ENCODE assay signal across 8 cellular contexts in the genomic region with DNA sequence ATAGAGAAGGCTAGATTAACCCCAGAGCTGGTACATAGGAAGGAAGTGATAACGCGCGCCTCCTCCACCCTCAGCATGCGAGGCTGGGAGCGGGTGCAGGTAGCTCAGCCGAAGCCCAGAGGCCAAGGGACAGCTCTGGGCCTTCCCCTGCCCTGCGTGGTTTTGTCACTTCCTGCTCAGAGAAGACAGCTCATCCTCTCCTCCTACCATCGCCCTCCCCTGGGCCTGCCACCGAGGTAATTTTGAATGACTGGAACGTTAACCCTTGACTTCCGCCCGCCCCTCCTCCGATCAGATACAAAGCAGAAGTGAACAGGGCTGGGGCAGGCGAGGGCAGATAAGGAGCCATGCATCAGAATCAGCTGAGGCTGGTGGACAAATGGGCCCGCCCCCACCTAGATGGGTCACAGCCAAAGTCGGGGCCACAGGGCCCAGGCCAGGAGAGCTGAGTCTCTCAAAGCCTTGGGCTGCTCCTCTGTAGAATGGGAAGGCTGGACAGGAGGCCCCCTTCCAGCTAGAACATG. TPM values are rescaled to one million over a fixed set of nuclear protein-coding genes. Genes with fewer than 3 reads are reported as not detected.
DNase-seq lines count a peak whose midpoint lies in the region; ATAC-seq, FAIRE-seq and TF ChIP-seq lines count a peak whose summit lies in the region.

No MANE protein-coding gene starts in this region.

- H2AFZ ChIP-seq in Karpas-422 (ENCODE audit: low read length) = no peak overlapping the region

- H3K9ac ChIP-seq in Karpas-422 (ENCODE audit: low read length) = peak overlapping the region; percentile 95

- H3K9me3 ChIP-seq in Karpas-422 (ENCODE audit: low read length) (no peaks in the 10 kb centered on the region), pancreas (no peaks in the 10 kb centered on the region)

- intact Hi-C loops in pancreas (cut with DNase I) = no loop called here

- H3K36me3 ChIP-seq in Karpas-422 (ENCODE audit: insufficient read depth, low read length) (peaks cover 33% of the 10 kb centered on the region), pancreas (no peaks in the 10 kb centered on the region)

- peaks cover 17% of the 10 kb centered on the region; the same call in 1 of the 2 replicates for H3K79me2 ChIP-seq in Karpas-422 (ENCODE audit: low read length)

- H3K27me3 ChIP-seq in Karpas-422 (ENCODE audit: low read length) (no peaks in the 10 kb centered on the region), pancreas (no peaks in the 10 kb centered on the region)

- no peak for FAIRE-seq in pancreas (lab: Jason Lieb, UNC)

- in situ Hi-C loops in Caki2 (cut with HindIII; ENCODE audit: low pct_unique_long_range_greater_than_20kb, low sequenced_read_pairs) = no loop called here

- ATAC-seq in GM21576 (IDR thresholded peaks at IDR 0.05; ENCODE audit: unreplicated experiment) = peak; percentile 51
- peak in 3 of 4 donors; percentile 44 to 55 (median 50) for ATAC-seq in pancreas

- DNase-seq in Caki2 (ENCODE audit: low read depth) (peak; percentile 52), Karpas-422 (peak; percentile 96), pancreas (peak in 1 of 6 donors; percentile 55), DMS114 treated with DMSO at 0.1 percent for 48 hours (lab: John Stamatoyannopoulos, UW; ENCODE audit: unreplicated experiment) (no peak), amniotic stem cell (lab: John Stamatoyannopoulos, UW) (no peak)
- peak; percentile 91 to 94 for DNase-seq in activated CD4-positive, alpha-beta T cell treated with anti-CD3 and anti-CD28 coated beads for 4 hours
- DNase-seq in effector CD4-positive, alpha-beta T cell = peak; percentile 86

- WGBS in pancreas, 2 donors = 54 to 63% methylated on average over 16 of the region's 16 CpGs

- peak overlapping the region; percentile 95 for H3K4me3 ChIP-seq in Karpas-422 (ENCODE audit: low read length)
- peak overlapping the region in 1 of 4 donors; percentile 33 for H3K4me3 ChIP-seq in pancreas

- peaks cover 20% of the 10 kb centered on the region for H4K20me1 ChIP-seq in Karpas-422 (ENCODE audit: insufficient read depth, low read depth, low read length)

- H3K27ac ChIP-seq in Karpas-422 (ENCODE audit: low read length) (peak overlapping the region; percentile 97), pancreas (no peak overlapping the region)

- peak overlapping the region; percentile 91 for H3K4me2 ChIP-seq in Karpas-422 (ENCODE audit: low read depth, low read length, poor library complexity, severe bottlenecking)

- peaks cover 96% of the 10 kb centered on the region for H3K4me1 ChIP-seq in Karpas-422 (ENCODE audit: low read length)
- H3K4me1 ChIP-seq in pancreas = no peaks in the 10 kb centered on the region

- H3K9me2 ChIP-seq in Karpas-422 (replicated peaks; ENCODE audit: insufficient read depth, low read length) = no peaks in the 10 kb centered on the region

- TF ChIP-seq CTCF in pancreas (IDR thresholded peaks at IDR 0.05) = no peak

RNA-seq across cellular contexts. Expression of a gene that starts 1.6 kb away (rescaled TPM):
- 16.2 and 20.6 TPM in 2 replicates for total RNA-seq in Caki2 (2014; rRNA removed; shearing (Covaris generic); ENCODE audit: low replicate concordance)
- 251 and 294 TPM in 2 replicates for total RNA-seq in Karpas-422 (2014; rRNA removed; shearing (Covaris generic); ENCODE audit: low replicate concordance)
- total RNA-seq in pancreas = 10 to 100 TPM in 1 of 6 donors, 1 to 10 TPM in 4, under 1 TPM in 1; 0.91 to 12.8 (median 3.2) TPM
- polyA plus RNA-seq in pancreas = 1 to 10 TPM; 2.2 to 3.7 TPM

RNA-seq across cellular contexts. Expression of a gene that starts 30.2 kb away (rescaled TPM):
- not detected in 2 replicates for total RNA-seq in Caki2 (2014; rRNA removed; shearing (Covaris generic); ENCODE audit: low replicate concordance)
- not detected in 2 replicates for total RNA-seq in Karpas-422 (2014; rRNA removed; shearing (Covaris generic); ENCODE audit: low replicate concordance)
- total RNA-seq in pancreas = 1 to 10 TPM in 3 of 6 donors, under 1 TPM in 3; 0.32 to 1.6 (median 0.94) TPM
- 1 to 10 TPM; 3.3 to 8.7 TPM for polyA plus RNA-seq in pancreas

RNA-seq across cellular contexts. Expression of a gene that starts 39.9 kb away (rescaled TPM):
- total RNA-seq in Caki2 (2014; rRNA removed; shearing (Covaris generic); ENCODE audit: low replicate concordance) = 0.98 and 1.3 TPM in 2 replicates
- total RNA-seq in Karpas-422 (2014; rRNA removed; shearing (Covaris generic); ENCODE audit: low replicate concordance) = 11.1 and 12.6 TPM in 2 replicates
- 10 to 100 TPM in 2 of 6 donors, 1 to 10 TPM in 3, under 1 TPM in 1; 0.79 to 12.0 (median 3.4) TPM for total RNA-seq in pancreas
- polyA plus RNA-seq in pancreas = 1 to 10 TPM; 2.0 to 3.5 TPM

RNA-seq across cellular contexts. Expression of a gene that starts 54.4 kb away (rescaled TPM):
- total RNA-seq in Caki2 (2014; rRNA removed; shearing (Covaris generic); ENCODE audit: low replicate concordance) = 14.1 and 14.9 TPM in 2 replicates
- total RNA-seq in Karpas-422 (2014; rRNA removed; shearing (Covaris generic); ENCODE audit: low replicate concordance) = 1.7 and 2.7 TPM in 2 replicates
- 1 to 10 TPM; 1.2 to 8.0 (median 2.1) TPM for total RNA-seq in pancreas
- polyA plus RNA-seq in pancreas = 10 to 100 TPM in 1 of 2 donors, 1 to 10 TPM in 1; 9.8 to 10.9 TPM

Comparison
In these comparisons a context has a peak if more than half of its experiments do, and no peak if none do; other contexts are left out.
1. DNase-seq: peak in Caki2 (single experiment), Karpas-422 (single experiment), activated CD4-positive, alpha-beta T cell treated with anti-CD3 and anti-CD28 coated beads for 4 hours (2 of 2) and effector CD4-positive, alpha-beta T cell (single experiment); none in DMS114 treated with DMSO at 0.1 percent for 48 hours (single experiment) and amniotic stem cell (single experiment).
2. RNA of a gene that starts 1.6 kb away (total RNA-seq): 251 to 294 TPM in Karpas-422; 16.2 to 20.6 TPM in Caki2 and 0.91 to 12.8 TPM in pancreas; every median in the first group is over 10 times any median in the second.